ENCODE assay signal across 24 cellular contexts in genomic region chr5:172486912-172487311, GRCh38. TPM values are rescaled to one million over a fixed set of nuclear protein-coding genes. Genes with fewer than 3 reads are reported as not detected.
"Had no signal": no experiment of that assay in that cellular context is flagged by ENCODE, and none has a peak within 500 bp of the region (broad histone marks: within the 10 kb centered on the region; RNA-seq: fewer than 3 reads in every experiment).

No MANE protein-coding gene starts in this region.

- H3K36me3 ChIP-seq: colonic mucosa, left lung, neutrophil, right atrium auricular region, suprapubic skin, tibial artery, upper lobe of right lung, vagina had no signal

- ATAC-seq: left lung; naive thymus-derived CD4-positive, alpha-beta T cell; stimulated activated effector memory CD8-positive, alpha-beta T cell treated with anti-CD3 and anti-CD28 coated beads, Interleukin-12 subunit alpha, Interleukin-12 subunit beta, amount 100 ng/mL, for 72 hours; upper lobe of right lung had no signal

- FAIRE-seq: endothelial cell of umbilical vein, keratinocyte had no signal

- H3K9me3 ChIP-seq: colonic mucosa, left lung, neutrophil, right atrium auricular region, suprapubic skin, tibial artery, upper lobe of right lung, vagina had no signal

- H3K4me2 ChIP-seq: smooth muscle cell had no signal

- H3K27ac ChIP-seq: colonic mucosa, left lung, neutrophil, suprapubic skin, tibial artery, upper lobe of right lung, vagina had no signal

- H3K4me1 ChIP-seq: colonic mucosa, left lung, right atrium auricular region, tibial artery, upper lobe of right lung had no signal

- DNase-seq: cerebellar nuclear complex; colonic mucosa; dermis blood vessel endothelial cell; erythroblast; foreskin melanocyte; immature natural killer cell; mesendoderm; naive thymus-derived CD4-positive, alpha-beta T cell; nephron progenitor cell; stimulated activated CD4-positive, alpha-beta T cell treated with anti-CD3 and anti-CD28 coated beads, Interleukin-4, amount 100 ng/mL, for 1 hour; stimulated activated CD8-positive, alpha-beta memory T cell treated with anti-CD3 and anti-CD28 coated beads, Interleukin-4, amount 100 ng/mL, for 48 hours; stimulated activated naive CD8-positive, alpha-beta T cell treated with anti-CD3 and anti-CD28 coated beads, Interleukin-15, Interleukin-2, amounts not matched to agents 100 U/mL and 50 U/mL, for 24 hours had no signal

- H3K4me3 ChIP-seq: colonic mucosa, left lung, lung, right atrium auricular region, smooth muscle cell, suprapubic skin, tibial artery, upper lobe of right lung, vagina had no signal

- H3K27me3 ChIP-seq: colonic mucosa, left lung, neutrophil, right atrium auricular region, suprapubic skin, upper lobe of right lung, vagina had no signal

RNA-seq across cellular contexts. Expression of gene SH3PXD2B, which starts 32.6 kb away (rescaled TPM):
- polyA plus RNA-seq: immature natural killer cell had no signal
